20 cellular contexts compared by ENCODE assay signal in genomic region chr13:104936304-104936703, GRCh38.
"Had no signal": no experiment of that assay in that cellular context is flagged by ENCODE, and none has a peak within 500 bp of the region (broad histone marks: within the 10 kb centered on the region; RNA-seq: fewer than 3 reads in every experiment).

No MANE protein-coding gene starts in this region.

- H3K27ac Mint-ChIP-seq: activated naive CD8-positive, alpha-beta T cell treated with anti-CD3 and anti-CD28 coated beads, Interleukin-2, amount 10 ng/mL, durations not matched to agents 7 days and 5 days; naive B cell; stimulated activated memory B cell treated with anti-CD40 and anti-IgM and Interleukin-4, amounts not matched to agents 10 μg/mL and 1 μg/mL and 100 μg/mL, for 72 hours; WTC11 had no signal

- H3K36me3 Mint-ChIP-seq: activated naive CD8-positive, alpha-beta T cell treated with anti-CD3 and anti-CD28 coated beads, Interleukin-2, amount 10 ng/mL, durations not matched to agents 7 days and 5 days; naive B cell; stimulated activated memory B cell treated with anti-CD40 and anti-IgM and Interleukin-4, amounts not matched to agents 10 μg/mL and 1 μg/mL and 100 μg/mL, for 72 hours; WTC11 had no signal

- DNase-seq: activated CD4-positive, alpha-beta T cell treated with anti-CD3 and anti-CD28 coated beads for 4 hours; activated CD4-positive, alpha-beta T cell treated with anti-CD3 and anti-CD28 coated beads, Interleukin-2, amount 50 U/mL, for 48 hours; activated CD8-positive, alpha-beta memory T cell treated with anti-CD3 and anti-CD28 coated beads, Interleukin-2, amount 50 U/mL, for 48 hours; activated naive CD4-positive, alpha-beta T cell treated with Interleukin-2 at 50 U/mL for 16 hours; activated naive CD8-positive, alpha-beta T cell treated with anti-CD3 and anti-CD28 coated beads, Interleukin-2, amount 10 ng/mL, durations not matched to agents 7 days and 5 days; activated T-cell treated with anti-CD3 and anti-CD28 coated beads, Interleukin-2, amount 50 U/mL, for 48 hours; left colon; lower lobe of right lung; naive B cell; occipital lobe; sigmoid colon; stimulated activated CD4-positive, alpha-beta T cell treated with anti-CD3 and anti-CD28 coated beads, Interleukin-15, amount 100 ng/mL, for 24 hours; stomach; transverse colon; uterus had no signal

- H3K27me3 ChIP-seq: sigmoid colon, stomach, suprapubic skin, transverse colon had no signal

- H3K27me3 Mint-ChIP-seq: activated naive CD8-positive, alpha-beta T cell treated with anti-CD3 and anti-CD28 coated beads, Interleukin-2, amount 10 ng/mL, durations not matched to agents 7 days and 5 days; naive B cell; stimulated activated memory B cell treated with anti-CD40 and anti-IgM and Interleukin-4, amounts not matched to agents 10 μg/mL and 1 μg/mL and 100 μg/mL, for 72 hours had no signal

- H3K4me3 Mint-ChIP-seq: activated naive CD8-positive, alpha-beta T cell treated with anti-CD3 and anti-CD28 coated beads, Interleukin-2, amount 10 ng/mL, durations not matched to agents 7 days and 5 days; naive B cell; stimulated activated memory B cell treated with anti-CD40 and anti-IgM and Interleukin-4, amounts not matched to agents 10 μg/mL and 1 μg/mL and 100 μg/mL, for 72 hours; WTC11 had no signal

- H3K4me1 ChIP-seq: lower lobe of right lung, sigmoid colon, stomach, suprapubic skin, transverse colon, uterus had no signal

- H3K36me3 ChIP-seq: lower lobe of right lung, sigmoid colon, stomach, suprapubic skin, transverse colon, uterus had no signal

- H3K9me3 ChIP-seq: lower lobe of right lung, sigmoid colon, suprapubic skin, transverse colon, uterus had no signal

- H3K4me1 Mint-ChIP-seq: activated naive CD8-positive, alpha-beta T cell treated with anti-CD3 and anti-CD28 coated beads, Interleukin-2, amount 10 ng/mL, durations not matched to agents 7 days and 5 days; naive B cell; stimulated activated memory B cell treated with anti-CD40 and anti-IgM and Interleukin-4, amounts not matched to agents 10 μg/mL and 1 μg/mL and 100 μg/mL, for 72 hours; WTC11 had no signal

- H3K27ac ChIP-seq: epithelial cell of prostate, lower lobe of right lung, sigmoid colon, stomach, suprapubic skin, transverse colon, uterus had no signal

- H3K4me3 ChIP-seq: lower lobe of right lung, sigmoid colon, smooth muscle cell, stomach, suprapubic skin, transverse colon, uterus had no signal

- ATAC-seq: left colon; lower lobe of right lung; stimulated activated memory B cell treated with anti-CD40 and anti-IgM and Interleukin-4, amounts not matched to agents 10 μg/mL and 1 μg/mL and 100 μg/mL, for 72 hours; WTC11 had no signal
